ENCODE assay signal across 1 cellular context in the genomic region with DNA sequence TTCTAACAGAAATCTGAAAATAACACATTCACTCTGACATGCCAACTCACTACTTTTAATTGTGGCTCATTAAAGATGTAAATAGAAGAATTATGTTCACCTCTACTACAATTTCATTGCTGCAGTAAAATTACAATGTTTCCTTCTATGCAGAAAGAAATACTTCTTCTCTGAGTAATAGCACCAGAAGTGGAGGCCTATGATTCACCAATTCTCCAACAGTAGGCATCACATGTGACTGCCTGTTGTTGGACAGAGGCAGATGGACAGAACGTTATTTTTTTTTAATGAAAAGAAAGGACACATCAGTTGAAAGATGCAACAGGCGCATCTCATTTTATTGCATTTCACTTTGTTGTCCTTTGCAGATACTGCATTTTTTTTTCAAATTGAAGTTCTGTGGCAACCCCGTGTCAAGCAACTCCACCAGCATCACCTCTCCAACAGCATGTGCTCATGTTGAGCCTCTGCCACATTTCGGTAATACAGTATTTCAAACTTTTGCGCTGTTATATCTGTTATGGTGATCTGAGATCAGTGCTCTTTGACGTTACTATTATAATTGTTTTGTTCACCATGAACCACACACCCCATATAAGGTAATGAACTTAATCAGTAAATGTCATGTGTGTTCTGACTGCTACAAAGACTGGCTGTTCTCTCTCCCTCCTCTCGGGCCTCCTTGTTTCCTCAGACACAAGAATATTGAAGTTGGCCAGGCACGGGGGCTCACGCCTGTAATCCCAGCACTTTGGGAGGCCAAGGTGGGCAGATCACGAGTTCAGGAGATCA.
A peak's percentile ranks its signal among the peaks of the same experiment; 100 is the strongest.
TF ChIP-seq lines count a peak whose summit lies in the region.

No MANE protein-coding gene starts in this region.

TF ChIP-seq in SK-N-SH, 30 proteins besides CTCF, POLR2A, EP300 and RAD21 (continued from another document):
- TF ChIP-seq MEF2A (IDR thresholded peaks at IDR 0.05; ENCODE audit: borderline replicate concordance, low read depth) (no peak; the same call in 1 of the 2 replicates), FOSL2 (IDR thresholded peaks at IDR 0.05; ENCODE audit: borderline replicate concordance, low read depth) (peak; percentile 97), ELF1 (IDR thresholded peaks at IDR 0.05) (no peak), TCF12 (IDR thresholded peaks at IDR 0.05) (peak; percentile 88), NFIC (IDR thresholded peaks at IDR 0.05; ENCODE audit: borderline replicate concordance) (peak; percentile 11; the same call in 1 of the 2 replicates), TEAD4 (IDR thresholded peaks at IDR 0.05; ENCODE audit: borderline replicate concordance, insufficient read depth) (peak; percentile 51; the same call in 1 of the 2 replicates)
- TF ChIP-seq, protein P1, sequence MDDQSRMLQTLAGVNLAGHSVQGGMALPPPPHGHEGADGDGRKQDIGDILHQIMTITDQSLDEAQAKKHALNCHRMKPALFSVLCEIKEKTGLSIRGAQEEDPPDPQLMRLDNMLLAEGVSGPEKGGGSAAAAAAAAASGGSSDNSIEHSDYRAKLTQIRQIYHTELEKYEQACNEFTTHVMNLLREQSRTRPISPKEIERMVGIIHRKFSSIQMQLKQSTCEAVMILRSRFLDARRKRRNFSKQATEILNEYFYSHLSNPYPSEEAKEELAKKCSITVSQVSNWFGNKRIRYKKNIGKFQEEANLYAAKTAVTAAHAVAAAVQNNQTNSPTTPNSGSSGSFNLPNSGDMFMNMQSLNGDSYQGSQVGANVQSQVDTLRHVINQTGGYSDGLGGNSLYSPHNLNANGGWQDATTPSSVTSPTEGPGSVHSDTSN (IDR thresholded peaks at IDR 0.05), result peak; percentile 65
- TF ChIP-seq, protein P2, sequence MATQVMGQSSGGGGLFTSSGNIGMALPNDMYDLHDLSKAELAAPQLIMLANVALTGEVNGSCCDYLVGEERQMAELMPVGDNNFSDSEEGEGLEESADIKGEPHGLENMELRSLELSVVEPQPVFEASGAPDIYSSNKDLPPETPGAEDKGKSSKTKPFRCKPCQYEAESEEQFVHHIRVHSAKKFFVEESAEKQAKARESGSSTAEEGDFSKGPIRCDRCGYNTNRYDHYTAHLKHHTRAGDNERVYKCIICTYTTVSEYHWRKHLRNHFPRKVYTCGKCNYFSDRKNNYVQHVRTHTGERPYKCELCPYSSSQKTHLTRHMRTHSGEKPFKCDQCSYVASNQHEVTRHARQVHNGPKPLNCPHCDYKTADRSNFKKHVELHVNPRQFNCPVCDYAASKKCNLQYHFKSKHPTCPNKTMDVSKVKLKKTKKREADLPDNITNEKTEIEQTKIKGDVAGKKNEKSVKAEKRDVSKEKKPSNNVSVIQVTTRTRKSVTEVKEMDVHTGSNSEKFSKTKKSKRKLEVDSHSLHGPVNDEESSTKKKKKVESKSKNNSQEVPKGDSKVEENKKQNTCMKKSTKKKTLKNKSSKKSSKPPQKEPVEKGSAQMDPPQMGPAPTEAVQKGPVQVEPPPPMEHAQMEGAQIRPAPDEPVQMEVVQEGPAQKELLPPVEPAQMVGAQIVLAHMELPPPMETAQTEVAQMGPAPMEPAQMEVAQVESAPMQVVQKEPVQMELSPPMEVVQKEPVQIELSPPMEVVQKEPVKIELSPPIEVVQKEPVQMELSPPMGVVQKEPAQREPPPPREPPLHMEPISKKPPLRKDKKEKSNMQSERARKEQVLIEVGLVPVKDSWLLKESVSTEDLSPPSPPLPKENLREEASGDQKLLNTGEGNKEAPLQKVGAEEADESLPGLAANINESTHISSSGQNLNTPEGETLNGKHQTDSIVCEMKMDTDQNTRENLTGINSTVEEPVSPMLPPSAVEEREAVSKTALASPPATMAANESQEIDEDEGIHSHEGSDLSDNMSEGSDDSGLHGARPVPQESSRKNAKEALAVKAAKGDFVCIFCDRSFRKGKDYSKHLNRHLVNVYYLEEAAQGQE (IDR thresholded peaks at IDR 0.05; ENCODE audit: low read depth, low read length), result peak; percentile 92
- TF ChIP-seq, protein P3, sequence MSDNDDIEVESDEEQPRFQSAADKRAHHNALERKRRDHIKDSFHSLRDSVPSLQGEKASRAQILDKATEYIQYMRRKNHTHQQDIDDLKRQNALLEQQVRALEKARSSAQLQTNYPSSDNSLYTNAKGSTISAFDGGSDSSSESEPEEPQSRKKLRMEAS (IDR thresholded peaks at IDR 0.05; ENCODE audit: low read depth), result peak; percentile 91
- TF ChIP-seq, protein P4, sequence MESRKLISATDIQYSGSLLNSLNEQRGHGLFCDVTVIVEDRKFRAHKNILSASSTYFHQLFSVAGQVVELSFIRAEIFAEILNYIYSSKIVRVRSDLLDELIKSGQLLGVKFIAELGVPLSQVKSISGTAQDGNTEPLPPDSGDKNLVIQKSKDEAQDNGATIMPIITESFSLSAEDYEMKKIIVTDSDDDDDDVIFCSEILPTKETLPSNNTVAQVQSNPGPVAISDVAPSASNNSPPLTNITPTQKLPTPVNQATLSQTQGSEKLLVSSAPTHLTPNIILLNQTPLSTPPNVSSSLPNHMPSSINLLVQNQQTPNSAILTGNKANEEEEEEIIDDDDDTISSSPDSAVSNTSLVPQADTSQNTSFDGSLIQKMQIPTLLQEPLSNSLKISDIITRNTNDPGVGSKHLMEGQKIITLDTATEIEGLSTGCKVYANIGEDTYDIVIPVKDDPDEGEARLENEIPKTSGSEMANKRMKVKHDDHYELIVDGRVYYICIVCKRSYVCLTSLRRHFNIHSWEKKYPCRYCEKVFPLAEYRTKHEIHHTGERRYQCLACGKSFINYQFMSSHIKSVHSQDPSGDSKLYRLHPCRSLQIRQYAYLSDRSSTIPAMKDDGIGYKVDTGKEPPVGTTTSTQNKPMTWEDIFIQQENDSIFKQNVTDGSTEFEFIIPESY (IDR thresholded peaks at IDR 0.05; ENCODE audit: borderline replicate concordance, low read depth), result no peak
